27 cellular contexts compared by ENCODE assay signal in the genomic region with DNA sequence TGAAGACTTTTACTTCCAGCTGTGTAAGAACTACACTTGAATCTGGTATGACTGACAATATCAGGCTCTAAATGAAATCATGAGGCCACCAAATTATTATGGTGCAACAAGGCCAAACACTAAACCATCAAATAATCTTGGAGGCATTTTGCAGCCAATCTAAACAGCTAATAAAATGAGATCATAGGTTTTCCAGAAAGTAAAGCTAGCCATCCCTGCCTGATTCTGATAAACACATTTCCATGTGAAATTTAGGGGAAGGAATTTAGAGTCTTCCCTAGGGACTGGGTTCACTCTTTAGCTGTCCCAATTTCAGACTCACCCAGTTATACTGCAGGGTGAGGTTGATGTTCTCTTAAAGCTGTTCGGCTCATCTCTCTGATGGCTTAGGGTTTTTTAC.
DNase-seq lines count a peak whose midpoint lies in the region; ATAC-seq and TF ChIP-seq lines count a peak whose summit lies in the region.
"Had no signal": no experiment of that assay in that cellular context is flagged by ENCODE, and none has a peak within 500 bp of the region (broad histone marks: within the 10 kb centered on the region; RNA-seq: fewer than 3 reads in every experiment).

No MANE protein-coding gene starts in this region.

- ATAC-seq in right cardiac atrium = peak; percentile 45 to 49
- ATAC-seq: GM12878, GM23338, HepG2, K562, Panc1 had no signal

- H3K27ac ChIP-seq in right cardiac atrium (ENCODE audit: low read length) (no peak overlapping the region), left ventricle myocardium inferior (replicated peaks) (no peak overlapping the region), mesenchymal stem cell (ENCODE audit: low read length, poor library complexity, severe bottlenecking) (no peak overlapping the region)
- H3K27ac ChIP-seq: BLaER1, HL-60 had no signal

- H3K9me3 ChIP-seq in right cardiac atrium (ENCODE audit: control insufficient read depth, low read length) (no peaks in the 10 kb centered on the region), left ventricle myocardium inferior (replicated peaks) (no peaks in the 10 kb centered on the region), mesenchymal stem cell (ENCODE audit: control insufficient read depth, low read length) (no peaks in the 10 kb centered on the region)
- H3K9me3 ChIP-seq: BLaER1, HAP-1 had no signal

- no peak overlapping the region for H3K14ac ChIP-seq in mesenchymal stem cell (ENCODE audit: low read length in 2 of 2)

- H3K4me2 ChIP-seq in mesenchymal stem cell (ENCODE audit: low read length, poor library complexity, severe bottlenecking) = no peak overlapping the region
- H3K4me2 ChIP-seq: BLaER1, GM23338 had no signal

- H3K4me3 ChIP-seq in right cardiac atrium (ENCODE audit: low read length) (no peak overlapping the region), left ventricle myocardium inferior (no peak overlapping the region), cardiac fibroblast (replicated peaks in 1 of 2; ENCODE audit: low read depth in 2 of 2, low read length in 2 of 2) (no peak overlapping the region), mesenchymal stem cell (ENCODE audit: insufficient read depth in 1 of 2, low read depth in 1 of 2, low read length in 2 of 2) (peak overlapping the region in 1 of 2 experiments; percentile 29)
- H3K4me3 ChIP-seq: BLaER1, GM12878, GM23338, HAP-1, K562 had no signal

- H2BK12ac ChIP-seq in mesenchymal stem cell (ENCODE audit: low read length in 2 of 2) = no peak overlapping the region

- H3K18ac ChIP-seq in mesenchymal stem cell (ENCODE audit: low read depth in 1 of 2, low read length in 2 of 2) = no peak overlapping the region

- no peak overlapping the region for H4K8ac ChIP-seq in mesenchymal stem cell (ENCODE audit: low read length)

- no peak overlapping the region for H4K91ac ChIP-seq in mesenchymal stem cell (ENCODE audit: low read length)

- no peak overlapping the region for H2AK5ac ChIP-seq in mesenchymal stem cell (ENCODE audit: low read length, severe bottlenecking)

- TF ChIP-seq CTCF in left ventricle myocardium inferior (IDR thresholded peaks at IDR 0.05; ENCODE audit: borderline replicate concordance) (no peak), cardiac fibroblast (IDR thresholded peaks at IDR 0.05; ENCODE audit: low read depth, low read length) (no peak)

- H2BK5ac ChIP-seq in mesenchymal stem cell (ENCODE audit: low read depth, low read length, poor library complexity, severe bottlenecking) = no peak overlapping the region

- no peak overlapping the region for H3K4ac ChIP-seq in mesenchymal stem cell (ENCODE audit: low read depth in 1 of 2, low read length in 2 of 2)

- H3K27me3 ChIP-seq in right cardiac atrium (ENCODE audit: control insufficient read depth, insufficient read depth) (no peaks in the 10 kb centered on the region), left ventricle myocardium inferior (ENCODE audit: low read depth) (no peaks in the 10 kb centered on the region), mesenchymal stem cell (ENCODE audit: control insufficient read depth in 1 of 2, insufficient read depth in 1 of 2, low read length in 2 of 2) (no peaks in the 10 kb centered on the region)
- H3K27me3 ChIP-seq: BLaER1 had no signal

- no peak overlapping the region for H2AFZ ChIP-seq in mesenchymal stem cell (ENCODE audit: low read depth, low read length)
- H2AFZ ChIP-seq: GM23338 had no signal

- H3K23ac ChIP-seq in mesenchymal stem cell (ENCODE audit: low read length in 2 of 2) = no peak overlapping the region

- intact Hi-C loops in right cardiac atrium (cut with DNase I) = no loop called here
- intact Hi-C loops in left ventricle myocardium inferior (cut with micrococcal nuclease) = no loop called here

- DNase-seq in right cardiac atrium = no peak
- no peak for DNase-seq in left ventricle myocardium inferior
- peak; percentile 19 to 29 for DNase-seq in cardiac fibroblast (ENCODE audit: low read depth in 2 of 2)
- DNase-seq in mesenchymal stem cell = no peak
- no peak for DNase-seq in activated CD4-positive, alpha-beta T cell treated with anti-CD3 and anti-CD28 coated beads for 4 hours
- no peak for DNase-seq in NCI-H2227 (lab: John Stamatoyannopoulos, UW; ENCODE audit: unreplicated experiment)
- no peak for DNase-seq in globus pallidus (ENCODE audit: low spot score)
- DNase-seq: CD4-positive, alpha-beta T cell; COR-L47; DMS 273 treated with DMSO at 0.1 percent for 48 hours; DND-41; MM.1S; NCI-H1092; NCI-H1436 treated with DMSO at 0.1 percent for 48 hours; NCI-H2029; NCI-H226; NCI-H524; NCI-H774; SIG-M5 had no signal

- no peak overlapping the region for H2BK120ac ChIP-seq in mesenchymal stem cell (ENCODE audit: low read depth, low read length)

- WGBS in right cardiac atrium = 64% methylated on average over 1 of the region's 1 CpG
- WGBS in mesenchymal stem cell = no CpG with 5 or more reads among the region's 1 CpG

- H3K36me3 ChIP-seq in left ventricle myocardium inferior = no peaks in the 10 kb centered on the region
- H3K36me3 ChIP-seq in mesenchymal stem cell (ENCODE audit: control insufficient read depth in 1 of 2, insufficient read depth in 2 of 2, low read depth in 1 of 2, low read length in 2 of 2) = no peaks in the 10 kb centered on the region
- H3K36me3 ChIP-seq: BLaER1, HAP-1 had no signal

- no peaks in the 10 kb centered on the region for H3K79me1 ChIP-seq in mesenchymal stem cell (replicated peaks; ENCODE audit: low read length, poor library complexity, severe bottlenecking)

- no peak overlapping the region for H2BK15ac ChIP-seq in mesenchymal stem cell (ENCODE audit: low read depth, poor library complexity, severe bottlenecking)

- H3K4me1 ChIP-seq in right cardiac atrium (ENCODE audit: control insufficient read depth, insufficient read depth, low read length) = no peaks in the 10 kb centered on the region
- no peaks in the 10 kb centered on the region for H3K4me1 ChIP-seq in left ventricle myocardium inferior
- no peaks in the 10 kb centered on the region for H3K4me1 ChIP-seq in mesenchymal stem cell (ENCODE audit: control insufficient read depth, insufficient read depth, low read depth, low read length)
- H3K4me1 ChIP-seq: BLaER1, HAP-1 had no signal

- peak overlapping the region; percentile 72 for H3K9ac ChIP-seq in mesenchymal stem cell (ENCODE audit: low read length)
- H3K9ac ChIP-seq: BLaER1 had no signal

Comparison
In these comparisons a context has a peak if more than half of its experiments do, and no peak if none do; other contexts are left out.
1. DNase-seq: peak in cardiac fibroblast (2 of 2); none in right cardiac atrium (0 of 3), left ventricle myocardium inferior (single experiment), mesenchymal stem cell (single experiment), activated CD4-positive, alpha-beta T cell treated with anti-CD3 and anti-CD28 coated beads for 4 hours (0 of 2), NCI-H2227 (single experiment) and globus pallidus (single experiment).